14 cellular contexts compared by ENCODE assay signal in the genomic region with DNA sequence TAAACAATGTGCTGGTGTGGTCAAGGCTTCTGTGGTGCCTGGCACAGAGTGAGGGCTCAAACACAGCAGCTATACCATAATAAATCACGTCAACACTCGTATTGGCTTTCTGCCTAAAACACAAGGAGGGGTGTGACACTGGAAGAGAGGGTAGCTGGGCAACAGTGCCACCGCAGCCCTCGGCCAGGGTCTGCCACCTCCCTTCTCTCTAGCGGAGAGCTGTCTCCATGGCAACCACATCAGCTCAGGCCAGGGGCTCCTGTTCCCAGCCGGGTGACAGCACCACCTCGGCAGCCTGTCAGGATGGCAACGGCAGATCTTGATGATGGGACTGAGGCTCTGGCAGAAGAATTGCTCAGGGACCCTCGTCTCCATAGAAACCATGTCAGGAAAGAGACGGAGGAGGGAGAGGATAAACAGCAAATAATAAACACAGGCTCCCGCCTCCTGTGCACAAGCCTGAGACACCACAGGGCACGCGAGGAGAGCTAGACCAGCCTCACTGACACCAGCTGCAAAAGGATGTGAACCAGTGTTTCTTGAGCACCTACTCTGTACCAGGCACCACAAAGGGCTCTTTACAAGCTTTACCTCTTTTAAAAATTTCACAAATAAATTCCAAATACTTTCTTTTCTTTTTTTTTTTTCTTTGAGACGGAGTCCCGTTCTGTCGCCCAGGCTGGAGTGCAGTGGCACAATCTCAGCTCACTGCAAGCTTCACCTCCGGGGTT. TPM values are rescaled to one million over a fixed set of nuclear protein-coding genes. Genes with fewer than 3 reads are reported as not detected.
A peak's percentile ranks its signal among the peaks of the same experiment; 100 is the strongest.
DNase-seq lines count a peak whose midpoint lies in the region; ATAC-seq and FAIRE-seq lines count a peak whose summit lies in the region.
"Had no signal": no experiment of that assay in that cellular context is flagged by ENCODE, and none has a peak within 500 bp of the region (broad histone marks: within the 10 kb centered on the region; RNA-seq: fewer than 3 reads in every experiment).

No MANE protein-coding gene starts in this region.

- peaks cover 18% of the 10 kb centered on the region for H3K36me3 ChIP-seq in rectal smooth muscle tissue (ENCODE audit: control insufficient read depth, insufficient read depth, low read length)

- no peak overlapping the region for H3K4me3 ChIP-seq in rectal smooth muscle tissue (ENCODE audit: low read length)
- H3K4me3 ChIP-seq: body of pancreas had no signal

- no peaks in the 10 kb centered on the region for H3K27me3 ChIP-seq in rectal smooth muscle tissue (ENCODE audit: control insufficient read depth, insufficient read depth, low read length)
- H3K27me3 ChIP-seq: body of pancreas had no signal

- DNase-seq in NCI-H1092 (lab: John Stamatoyannopoulos, UW) (peak; percentile 71), NCI-H2171 treated with DMSO at 0.1 percent for 48 hours (lab: John Stamatoyannopoulos, UW) (peak; percentile 66), cerebellar cortex (ENCODE audit: low spot score) (peak; percentile 58), frontal cortex (ENCODE audit: low spot score in 2 of 2) (no peak)
- no peak for DNase-seq in stimulated activated naive CD8-positive, alpha-beta T cell treated with anti-CD3 and anti-CD28 coated beads, Interleukin-15, Interleukin-2, amounts not matched to agents 100 U/mL and 50 U/mL, for 24 hours
- DNase-seq: activated CD4-positive, alpha-beta T cell treated with anti-CD3 and anti-CD28 coated beads for 36 hours; CD8-positive, alpha-beta T cell; NCI-H1048; T-helper 2 cell had no signal

- peaks cover 24% of the 10 kb centered on the region for H3K4me1 ChIP-seq in rectal smooth muscle tissue (ENCODE audit: control insufficient read depth, insufficient read depth, low read length)
- H3K4me1 ChIP-seq: body of pancreas had no signal

- no peak overlapping the region for H3K9ac ChIP-seq in rectal smooth muscle tissue (ENCODE audit: low read length)

- no peak for ATAC-seq in GM18517 (IDR thresholded peaks at IDR 0.05; ENCODE audit: unreplicated experiment)
- no peak for ATAC-seq in stimulated activated naive CD8-positive, alpha-beta T cell treated with anti-CD3 and anti-CD28 coated beads, Interleukin-15, Interleukin-2, amounts not matched to agents 100 U/mL and 50 U/mL, for 24 hours
- ATAC-seq: activated CD4-positive, alpha-beta T cell treated with anti-CD3 and anti-CD28 coated beads for 36 hours; body of pancreas; CD8-positive, alpha-beta T cell had no signal

- FAIRE-seq in frontal cortex (lab: Jason Lieb, UNC): no peak
- FAIRE-seq: keratinocyte, RCC 7860 had no signal

- H3K27ac ChIP-seq in rectal smooth muscle tissue (ENCODE audit: low read depth, low read length): peak overlapping the region; percentile 40
- H3K27ac ChIP-seq: body of pancreas had no signal

RNA-seq across cellular contexts. Expression of a gene that starts 50.4 kb away (rescaled TPM):
- under 0.01 TPM for total RNA-seq in frontal cortex
- total RNA-seq: activated CD4-positive, alpha-beta T cell treated with anti-CD3 and anti-CD28 coated beads for 36 hours; body of pancreas; CD8-positive, alpha-beta T cell had no signal

RNA-seq across cellular contexts. Expression of a gene that starts 52.0 kb away (rescaled TPM):
- 5.3 TPM for total RNA-seq in frontal cortex

Comparison
In these comparisons a context has a peak if more than half of its experiments do, and no peak if none do; other contexts are left out.
1. DNase-seq: peak in NCI-H1092 (single experiment), NCI-H2171 treated with DMSO at 0.1 percent for 48 hours (single experiment) and cerebellar cortex (single experiment); none in frontal cortex (0 of 2) and stimulated activated naive CD8-positive, alpha-beta T cell treated with anti-CD3 and anti-CD28 coated beads, Interleukin-15, Interleukin-2, amounts not matched to agents 100 U/mL and 50 U/mL, for 24 hours (single experiment).